Comparison of ENCODE assay signal across 8 cellular contexts in the genomic region with DNA sequence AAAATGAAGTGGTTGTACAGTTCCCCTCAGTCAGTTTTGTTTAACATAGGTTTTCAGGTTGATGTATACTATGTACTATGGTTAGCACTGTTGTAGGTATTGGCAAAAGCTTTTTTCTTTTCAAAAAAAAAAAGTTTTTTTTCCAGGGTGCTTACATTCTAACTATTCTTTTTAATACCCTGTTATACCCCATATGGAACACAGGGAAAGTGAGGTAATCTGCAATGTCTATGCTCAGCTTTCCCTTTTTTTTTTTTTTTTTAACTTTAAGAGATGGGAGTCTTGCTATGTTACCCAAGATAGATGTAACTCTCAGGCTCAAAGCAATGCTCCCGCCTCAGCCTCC. TPM values are rescaled to one million over a fixed set of nuclear protein-coding genes. Genes with fewer than 3 reads are reported as not detected.
DNase-seq lines count a peak whose midpoint lies in the region; ATAC-seq, FAIRE-seq and TF ChIP-seq lines count a peak whose summit lies in the region.

No MANE protein-coding gene starts in this region.

- no peaks in the 10 kb centered on the region for H3F3A ChIP-seq in PC-3 (ENCODE audit: low read length, unreplicated experiment)

- no peaks in the 10 kb centered on the region for H3K9me3 ChIP-seq in PC-3 (ENCODE audit: low read length)
- no peaks in the 10 kb centered on the region for H3K9me3 ChIP-seq in endothelial cell of umbilical vein (replicated peaks; ENCODE audit: control insufficient read depth, insufficient read depth, low read length)
- no peaks in the 10 kb centered on the region for H3K9me3 ChIP-seq in parathyroid adenoma (ENCODE audit: control insufficient read depth, low read length)

- no peaks in the 10 kb centered on the region for H3K27me3 ChIP-seq in PC-3 (ENCODE audit: low read length)
- no peaks in the 10 kb centered on the region for H3K27me3 ChIP-seq in endothelial cell of umbilical vein (ENCODE audit: control insufficient read depth in 2 of 2, insufficient read depth in 2 of 2, low read length in 2 of 2)
- H3K27me3 ChIP-seq in parathyroid adenoma (ENCODE audit: control insufficient read depth, insufficient read depth, low read length) = no peaks in the 10 kb centered on the region

- H3K9ac ChIP-seq in PC-3 (ENCODE audit: low read length) = peak overlapping the region; percentile 84
- H3K9ac ChIP-seq in endothelial cell of umbilical vein (replicated peaks; ENCODE audit: extremely low read depth, insufficient read depth, low read length) = peak overlapping the region; percentile 41
- no peak overlapping the region for H3K9ac ChIP-seq in parathyroid adenoma

- H4K20me1 ChIP-seq in PC-3 (ENCODE audit: low read length) (no peaks in the 10 kb centered on the region), endothelial cell of umbilical vein (replicated peaks; ENCODE audit: control insufficient read depth, extremely low read depth, insufficient read depth, low read length) (no peaks in the 10 kb centered on the region)

- H3K4me1 ChIP-seq in PC-3 (ENCODE audit: insufficient read depth, low read length) = peaks cover 3% of the 10 kb centered on the region; the same call in 1 of the 2 replicates
- H3K4me1 ChIP-seq in endothelial cell of umbilical vein (ENCODE audit: control insufficient read depth, extremely low read depth, insufficient read depth, low read length) = peaks cover 12% of the 10 kb centered on the region
- H3K4me1 ChIP-seq in parathyroid adenoma = no peaks in the 10 kb centered on the region

- ATAC-seq in PC-3 (no peak; the same call in 1 of the 2 replicates), HG03457 (IDR thresholded peaks at IDR 0.05; ENCODE audit: unreplicated experiment) (no peak), GM21619 (IDR thresholded peaks at IDR 0.05; ENCODE audit: unreplicated experiment) (no peak)

- H3K4me3 ChIP-seq in GM12864 (ENCODE audit: low read depth, low read length) = peak overlapping the region; percentile 75
- peak overlapping the region; percentile 76 for H3K4me3 ChIP-seq in PC-3 (ENCODE audit: low read length)
- peak overlapping the region; percentile 62 to 70 (median 68) for H3K4me3 ChIP-seq in endothelial cell of umbilical vein (replicated peaks in 1 of 3; ENCODE audit: insufficient read depth in 1 of 3, low read depth in 1 of 3, low read length in 3 of 3)
- H3K4me3 ChIP-seq in parathyroid adenoma (ENCODE audit: low read depth, low read length) = peak overlapping the region; percentile 70

- no peaks in the 10 kb centered on the region for H3K9me1 ChIP-seq in endothelial cell of umbilical vein (replicated peaks; ENCODE audit: control insufficient read depth, extremely low read depth, insufficient read depth, low read length)

- peaks cover 19% of the 10 kb centered on the region for H3K79me2 ChIP-seq in PC-3 (ENCODE audit: low read length)
- H3K79me2 ChIP-seq in endothelial cell of umbilical vein (ENCODE audit: control insufficient read depth, insufficient read depth, low read length) = peaks cover 9% of the 10 kb centered on the region
- no peaks in the 10 kb centered on the region for H3K79me2 ChIP-seq in parathyroid adenoma

- H3K4me2 ChIP-seq in PC-3 (ENCODE audit: low read length) (peak overlapping the region; percentile 88), endothelial cell of umbilical vein (ENCODE audit: insufficient read depth, low read length) (peak overlapping the region; percentile 85), parathyroid adenoma (ENCODE audit: low read length) (peak overlapping the region; percentile 94)

- CTCF ChIA-PET in PC-3 (lab: Charles Lee) (no interaction called here), endothelial cell of umbilical vein (lab: Charles Lee) (interaction anchor here (1.3 kb wide), 1 partner anchor 10 kb away, joined by 5 read pairs; no protein-coding TSS in a partner anchor)

- intact Hi-C loops in PC-3 (cut with micrococcal nuclease) (no loop called here), endothelial cell of umbilical vein (cut with micrococcal nuclease) (no loop called here)

- TF ChIP-seq POLR2A in endothelial cell of umbilical vein (IDR thresholded peaks at IDR 0.05; ENCODE audit: low read depth, low read length) = no peak

- TF ChIP-seq CTCF in GM12864 (IDR thresholded peaks at IDR 0.05; ENCODE audit: low read depth, low read length, missing control alignments) = no peak
- TF ChIP-seq CTCF in PC-3 (conservative IDR thresholded peaks at IDR 0.05; ENCODE audit: low read depth, low read length) = no peak
- no peak for TF ChIP-seq CTCF in endothelial cell of umbilical vein (IDR thresholded peaks at IDR 0.05; ENCODE audit: extremely low read depth in 1 of 2, insufficient read depth in 1 of 2, low read depth in 1 of 2, low read length in 2 of 2)
- TF ChIP-seq CTCF in parathyroid adenoma (IDR thresholded peaks at IDR 0.05) = no peak

- BruUV-seq in PC-3 (replicated peaks; lab: Mats Ljungman, UMichigan) (no TSS peak), endothelial cell of umbilical vein (replicated peaks; lab: Mats Ljungman, UMichigan) (no TSS peak)

- POLR2A ChIA-PET in PC-3 (lab: Charles Lee; ENCODE audit: unreplicated experiment) (interaction anchor here (0.6 kb wide), 1 partner anchor 286 kb away, joined by 10 read pairs; no protein-coding TSS in a partner anchor), endothelial cell of umbilical vein (lab: Charles Lee) (interaction anchor here (0.7 kb wide), 1 partner anchor 1876 kb away, joined by 5 read pairs; no protein-coding TSS in a partner anchor)

- H3K9me2 ChIP-seq in PC-3 (replicated peaks; ENCODE audit: low read length) = no peaks in the 10 kb centered on the region

- DNase-seq in GM12864 (ENCODE audit: low read depth) (no peak), PC-3 (peak; percentile 3), endothelial cell of umbilical vein (ENCODE audit: low read depth, low spot score) (no peak), T1000 (lab: John Stamatoyannopoulos, UW) (no peak), NCI-H510A treated with DMSO at 0.1 percent for 48 hours (lab: John Stamatoyannopoulos, UW) (no peak)

- no peak for FAIRE-seq in endothelial cell of umbilical vein (lab: Jason Lieb, UNC)

- peak overlapping the region; percentile 86 for H2AFZ ChIP-seq in PC-3 (ENCODE audit: low read length)
- no peak overlapping the region for H2AFZ ChIP-seq in endothelial cell of umbilical vein (ENCODE audit: low read depth, low read length)
- peak overlapping the region; percentile 83 for H2AFZ ChIP-seq in parathyroid adenoma

- peak overlapping the region; percentile 50 for H3K27ac ChIP-seq in PC-3 (ENCODE audit: low read length)
- H3K27ac ChIP-seq in endothelial cell of umbilical vein (ENCODE audit: insufficient read depth, low read depth, low read length) = peak overlapping the region; percentile 40
- H3K27ac ChIP-seq in parathyroid adenoma = no peak overlapping the region

- dilution Hi-C loops in endothelial cell of umbilical vein (cut with MboI; ENCODE audit: extremely low pct_ligation_motif_present, low sequenced_read_pairs) = no loop called here

- H3K36me3 ChIP-seq in PC-3 (ENCODE audit: low read depth, low read length) = peaks cover 25% of the 10 kb centered on the region
- H3K36me3 ChIP-seq in endothelial cell of umbilical vein (ENCODE audit: control insufficient read depth in 2 of 2, extremely low read depth in 1 of 2, insufficient read depth in 2 of 2, low read length in 2 of 2) = peaks cover 6 to 16% of the 10 kb centered on the region in 2 experiments
- no peaks in the 10 kb centered on the region for H3K36me3 ChIP-seq in parathyroid adenoma (ENCODE audit: control insufficient read depth, insufficient read depth, low read length)

TF ChIP-seq in endothelial cell of umbilical vein, 7 proteins besides CTCF, POLR2A, EP300 and RAD21:
- TF ChIP-seq MYC (IDR thresholded peaks at IDR 0.05; ENCODE audit: low read depth, low read length) (no peak), JUN (IDR thresholded peaks at IDR 0.05; ENCODE audit: borderline replicate concordance, insufficient read depth, insufficient read length, low read depth) (no peak), FOS (IDR thresholded peaks at IDR 0.05; ENCODE audit: borderline replicate concordance, insufficient read depth, low read length) (no peak), POLR2AphosphoS5 (IDR thresholded peaks at IDR 0.05; ENCODE audit: insufficient read depth, low read depth, low read length) (no peak), GATA2 (IDR thresholded peaks at IDR 0.05; ENCODE audit: insufficient read depth, insufficient read length, low read depth, low read length) (no peak), EZH2 (IDR thresholded peaks at IDR 0.05; ENCODE audit: borderline replicate concordance, low read depth, low read length, severe bottlenecking) (no peak)
- TF ChIP-seq, protein P1, sequence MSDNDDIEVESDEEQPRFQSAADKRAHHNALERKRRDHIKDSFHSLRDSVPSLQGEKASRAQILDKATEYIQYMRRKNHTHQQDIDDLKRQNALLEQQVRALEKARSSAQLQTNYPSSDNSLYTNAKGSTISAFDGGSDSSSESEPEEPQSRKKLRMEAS (IDR thresholded peaks at IDR 0.05; ENCODE audit: insufficient read depth, insufficient read length) = no peak

RNA-seq across cellular contexts. Expression of a gene that starts 0.6 kb away (rescaled TPM):
- total RNA-seq in PC-3 (2014; rRNA removed) = 6.2 and 10.6 TPM in 2 replicates
- 10.6 and 10.8 TPM in 2 replicates for total RNA-seq in endothelial cell of umbilical vein
- 1.5 and 1.7 TPM in 2 replicates for polyA plus RNA-seq in endothelial cell of umbilical vein
- 2.3 and 2.9 TPM in 2 replicates for polyA plus RNA-seq in endothelial cell of umbilical vein (2011; cell fraction: cytosol; rRNA removed)
- polyA plus RNA-seq in endothelial cell of umbilical vein (2011; cell fraction: nucleus; rRNA removed) = 5.0 and 7.0 TPM in 2 replicates
- polyA plus RNA-seq in endothelial cell of umbilical vein (2012) = 3.1 and 5.7 TPM in 2 replicates
- polyA minus RNA-seq in endothelial cell of umbilical vein = 3.3 and 3.5 TPM in 2 replicates
- polyA minus RNA-seq in endothelial cell of umbilical vein (2011; cell fraction: cytosol; rRNA and poly(A)+ RNA removed) = 11.1 TPM
- 8.7 and 10.5 TPM in 2 replicates for polyA minus RNA-seq in endothelial cell of umbilical vein (2011; cell fraction: nucleus; rRNA and poly(A)+ RNA removed)
